25 cellular contexts compared by ENCODE assay signal in the genomic region with DNA sequence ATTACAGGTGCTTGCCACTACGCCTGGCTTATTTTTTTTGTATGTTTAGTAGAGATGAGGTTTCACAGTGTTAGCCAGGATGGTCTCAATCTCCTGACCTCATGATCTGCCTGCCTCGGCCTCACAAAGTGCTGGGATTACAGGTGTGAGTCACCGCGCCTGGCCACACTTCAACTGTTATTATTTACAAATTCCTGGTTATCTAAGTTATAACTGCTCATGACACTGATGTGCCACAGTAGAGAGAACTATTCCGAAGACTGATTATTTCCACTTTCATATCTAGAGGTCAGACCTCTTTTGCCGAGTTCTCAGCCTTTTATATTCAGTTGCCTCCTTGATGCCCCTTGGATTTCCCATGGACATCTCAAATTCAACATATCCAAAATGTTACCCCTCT. TPM values are rescaled to one million over a fixed set of nuclear protein-coding genes. Genes with fewer than 3 reads are reported as not detected.
A peak's percentile ranks its signal among the peaks of the same experiment; 100 is the strongest.
DNase-seq lines count a peak whose midpoint lies in the region; ATAC-seq and TF ChIP-seq lines count a peak whose summit lies in the region.
"Had no signal": no experiment of that assay in that cellular context is flagged by ENCODE, and none has a peak within 500 bp of the region (broad histone marks: within the 10 kb centered on the region; RNA-seq: fewer than 3 reads in every experiment).

No MANE protein-coding gene starts in this region.

- in situ Hi-C loops in mammary epithelial cell (cut with MboI; ENCODE audit: low sequenced_read_pairs in 2 of 2) = no loop called here

- H2AFZ ChIP-seq in mesenchymal stem cell (ENCODE audit: low read depth, low read length) = no peak overlapping the region
- H2AFZ ChIP-seq in mammary epithelial cell (ENCODE audit: low read depth, low read length) = no peak overlapping the region

- CTCF ChIA-PET in mammary epithelial cell (lab: Charles Lee; ENCODE audit: low non-redundant PET) = no interaction called here

- H3K23ac ChIP-seq in mesenchymal stem cell (ENCODE audit: low read length in 2 of 2) = no peak overlapping the region

- no peak overlapping the region for H2AK5ac ChIP-seq in mesenchymal stem cell (ENCODE audit: low read length, severe bottlenecking)

- TF ChIP-seq CTCF in mammary epithelial cell (conservative IDR thresholded peaks at IDR 0.05 in 1 of 2, IDR thresholded peaks at IDR 0.05 in 1 of 2; ENCODE audit: extremely low read depth in 1 of 2, insufficient read depth in 1 of 2, low read depth in 1 of 2, low read length in 2 of 2) = no peak

- H2BK120ac ChIP-seq in mesenchymal stem cell (ENCODE audit: low read depth, low read length) = no peak overlapping the region

- no peak overlapping the region for H4K91ac ChIP-seq in mesenchymal stem cell (ENCODE audit: low read length)

- no peaks in the 10 kb centered on the region for H3K9me3 ChIP-seq in mesenchymal stem cell (ENCODE audit: control insufficient read depth, low read length)
- H3K9me3 ChIP-seq in mammary epithelial cell (replicated peaks; ENCODE audit: insufficient read depth, low read length) = no peaks in the 10 kb centered on the region
- H3K9me3 ChIP-seq: BLaER1 treated with 17β-estradiol and CSF1 and Interleukin-3, amounts not matched to agents 10 nM and 100 nM; colonic mucosa; prostate gland; sigmoid colon; SK-N-SH; tibial artery had no signal

- H3K27ac Mint-ChIP-seq in activated T-helper 17 cell treated with anti-CD3 and anti-CD28 coated beads, Interleukin-2, amount 50 U/mL, for 72 hours = peak overlapping the region; percentile 70
- H3K27ac Mint-ChIP-seq: effector memory CD8-positive, alpha-beta T cell had no signal

- intact Hi-C loops in mammary epithelial cell (cut with micrococcal nuclease) = loop anchor here (5.0 kb wide), 2 partner anchors 480 to 965 kb away; no protein-coding TSS in a partner anchor

- no peak overlapping the region for H3K27ac ChIP-seq in mesenchymal stem cell (ENCODE audit: low read length, poor library complexity, severe bottlenecking)
- no peak overlapping the region for H3K27ac ChIP-seq in mammary epithelial cell (ENCODE audit: insufficient read depth, low read depth, low read length)
- H3K27ac ChIP-seq: colonic mucosa, foreskin keratinocyte, prostate gland, sigmoid colon, tibial artery had no signal

- H3K36me3 Mint-ChIP-seq in activated T-helper 17 cell treated with anti-CD3 and anti-CD28 coated beads, Interleukin-2, amount 50 U/mL, for 72 hours (ENCODE audit: low read depth) = no peaks in the 10 kb centered on the region

- H3K27me3 Mint-ChIP-seq in activated T-helper 17 cell treated with anti-CD3 and anti-CD28 coated beads, Interleukin-2, amount 50 U/mL, for 72 hours = no peaks in the 10 kb centered on the region
- H3K27me3 Mint-ChIP-seq: effector memory CD8-positive, alpha-beta T cell had no signal

- no peak overlapping the region for H3K4me3 ChIP-seq in mesenchymal stem cell (ENCODE audit: insufficient read depth in 1 of 2, low read depth in 1 of 2, low read length in 2 of 2)
- H3K4me3 ChIP-seq in mammary epithelial cell (replicated peaks in 1 of 3; ENCODE audit: insufficient read depth in 1 of 3, low read depth in 2 of 3, low read length in 3 of 3) = no peak overlapping the region
- H3K4me3 ChIP-seq: BLaER1 treated with 17β-estradiol and CSF1 and Interleukin-3, amounts not matched to agents 10 nM and 100 nM; colonic mucosa; prostate gland; sigmoid colon; tibial artery had no signal

- DNase-seq in A172 (ENCODE audit: low spot score) = peak; percentile 52
- peak; percentile 38 for DNase-seq in ELR (ENCODE audit: low read depth)
- DNase-seq in mesenchymal stem cell = peak; percentile 33
- DNase-seq in mammary epithelial cell = no peak
- DNase-seq: activated CD4-positive, alpha-beta T cell treated with anti-CD3 and anti-CD28 coated beads for 48 hours; activated naive CD4-positive, alpha-beta T cell treated with Interleukin-2 at 50 U/mL for 16 hours; activated T-cell treated with anti-CD3 and anti-CD28 coated beads, Interleukin-2, amount 50 U/mL, for 48 hours; anterior cingulate cortex; colonic mucosa; DND-41; effector memory CD8-positive, alpha-beta T cell; foreskin keratinocyte; KG1; left cardiac atrium; NCI-H1436; NCI-H774; sigmoid colon; SK-N-SH; tibial artery had no signal

- no peak overlapping the region for H3K4me3 Mint-ChIP-seq in activated T-helper 17 cell treated with anti-CD3 and anti-CD28 coated beads, Interleukin-2, amount 50 U/mL, for 72 hours
- H3K4me3 Mint-ChIP-seq: effector memory CD8-positive, alpha-beta T cell had no signal

- 52% methylated on average over 6 of the region's 6 CpGs for WGBS in mesenchymal stem cell
- 98% methylated on average over 6 of the region's 6 CpGs for WGBS in mammary epithelial cell (ENCODE audit: low coverage, missing lambda C conversion rate)

- peaks cover 3% of the 10 kb centered on the region for H3K79me1 ChIP-seq in mesenchymal stem cell (replicated peaks; ENCODE audit: low read length, poor library complexity, severe bottlenecking)

- no peak for ATAC-seq in activated T-helper 17 cell treated with anti-CD3 and anti-CD28 coated beads, Interleukin-2, amount 50 U/mL, for 72 hours (replicated peaks)
- no peak for ATAC-seq in HG02938 (IDR thresholded peaks at IDR 0.05; ENCODE audit: unreplicated experiment)
- no peak for ATAC-seq in GM18520 (IDR thresholded peaks at IDR 0.05; ENCODE audit: unreplicated experiment)
- ATAC-seq: effector memory CD8-positive, alpha-beta T cell; foreskin keratinocyte; HCT116; left cardiac atrium had no signal

- peaks cover 16% of the 10 kb centered on the region for H3K4me1 Mint-ChIP-seq in activated T-helper 17 cell treated with anti-CD3 and anti-CD28 coated beads, Interleukin-2, amount 50 U/mL, for 72 hours

- H3K4me2 ChIP-seq in mesenchymal stem cell (ENCODE audit: low read length, poor library complexity, severe bottlenecking) (no peak overlapping the region), mammary epithelial cell (ENCODE audit: insufficient read depth, low read depth, low read length) (no peak overlapping the region)
- H3K4me2 ChIP-seq: SK-N-SH had no signal

- H3K27me3 ChIP-seq in mesenchymal stem cell (ENCODE audit: control insufficient read depth in 1 of 2, insufficient read depth in 1 of 2, low read length in 2 of 2) (no peaks in the 10 kb centered on the region), mammary epithelial cell (ENCODE audit: insufficient read depth, low read length) (no peaks in the 10 kb centered on the region)
- H3K27me3 ChIP-seq: BLaER1 treated with 17β-estradiol and CSF1 and Interleukin-3, amounts not matched to agents 10 nM and 100 nM; colonic mucosa; foreskin keratinocyte; sigmoid colon; tibial artery had no signal

- BruUV-seq in mammary epithelial cell (replicated peaks; lab: Mats Ljungman, UMichigan) = no TSS peak

- H3K36me3 ChIP-seq in mesenchymal stem cell (ENCODE audit: control insufficient read depth in 1 of 2, insufficient read depth in 2 of 2, low read depth in 1 of 2, low read length in 2 of 2) (no peaks in the 10 kb centered on the region), mammary epithelial cell (ENCODE audit: insufficient read depth, low read length) (no peaks in the 10 kb centered on the region)
- H3K36me3 ChIP-seq: colonic mucosa, prostate gland, sigmoid colon, tibial artery had no signal

- dilution Hi-C loops in mammary epithelial cell (cut with HindIII; ENCODE audit: low sequenced_read_pairs) = loop anchor here (10.0 kb wide), 1 partner anchor 507 kb away; no protein-coding TSS in a partner anchor

- H3K18ac ChIP-seq in mesenchymal stem cell (ENCODE audit: low read depth in 1 of 2, low read length in 2 of 2) = no peak overlapping the region

- H2BK15ac ChIP-seq in mesenchymal stem cell (ENCODE audit: low read depth, poor library complexity, severe bottlenecking) = no peak overlapping the region

- peaks cover 11% of the 10 kb centered on the region for H3K79me2 ChIP-seq in mammary epithelial cell (ENCODE audit: insufficient read depth, low read length)

- H3K9me3 Mint-ChIP-seq in activated T-helper 17 cell treated with anti-CD3 and anti-CD28 coated beads, Interleukin-2, amount 50 U/mL, for 72 hours = no peaks in the 10 kb centered on the region
- H3K9me3 Mint-ChIP-seq: effector memory CD8-positive, alpha-beta T cell had no signal

- no peaks in the 10 kb centered on the region for H4K20me1 ChIP-seq in mammary epithelial cell (ENCODE audit: insufficient read depth, low read length)
- H4K20me1 ChIP-seq: BLaER1 treated with 17β-estradiol and CSF1 and Interleukin-3, amounts not matched to agents 10 nM and 100 nM had no signal

- no peak overlapping the region for H4K8ac ChIP-seq in mesenchymal stem cell (ENCODE audit: low read length)

- no peak overlapping the region for H3K4ac ChIP-seq in mesenchymal stem cell (ENCODE audit: low read depth in 1 of 2, low read length in 2 of 2)

- H2BK5ac ChIP-seq in mesenchymal stem cell (ENCODE audit: low read depth, low read length, poor library complexity, severe bottlenecking) = no peak overlapping the region

- H3K4me1 ChIP-seq in mesenchymal stem cell (ENCODE audit: control insufficient read depth, insufficient read depth, low read depth, low read length) = peaks cover 1% of the 10 kb centered on the region
- peaks cover 9% of the 10 kb centered on the region for H3K4me1 ChIP-seq in mammary epithelial cell (ENCODE audit: insufficient read depth, low read length)
- H3K4me1 ChIP-seq: foreskin keratinocyte, prostate gland had no signal

- H3K9ac ChIP-seq in mesenchymal stem cell (ENCODE audit: low read length) = no peak overlapping the region
- H3K9ac ChIP-seq in mammary epithelial cell (ENCODE audit: insufficient read depth, low read length) = no peak overlapping the region
- H3K9ac ChIP-seq: SK-N-SH had no signal

- H2BK12ac ChIP-seq in mesenchymal stem cell (ENCODE audit: low read length in 2 of 2) = no peak overlapping the region

- H3K14ac ChIP-seq in mesenchymal stem cell (ENCODE audit: low read length in 2 of 2) = no peak overlapping the region

RNA-seq across cellular contexts. Expression of a gene that starts 3.9 kb away (rescaled TPM):
- total RNA-seq in A172 (2014; rRNA removed; shearing (Covaris generic)) = 42.3 and 43.4 TPM in 2 replicates
- 10 to 100 TPM; 61.9 to 77.7 TPM for total RNA-seq in activated T-helper 17 cell treated with anti-CD3 and anti-CD28 coated beads, Interleukin-2, amount 50 U/mL, for 72 hours
- 12.5 TPM for polyA plus RNA-seq in mesenchymal stem cell (2013, experiment 1 of 2)
- polyA plus RNA-seq in mesenchymal stem cell (2013, experiment 2 of 2) = 12.7 TPM
- total RNA-seq in mammary epithelial cell = 10 to 100 TPM; 20.8 to 29.3 TPM
- polyA plus RNA-seq in mammary epithelial cell = 17.6 TPM
- polyA minus RNA-seq in mammary epithelial cell = 51.7 TPM
